12 cellular contexts compared by ENCODE assay signal in the genomic region with DNA sequence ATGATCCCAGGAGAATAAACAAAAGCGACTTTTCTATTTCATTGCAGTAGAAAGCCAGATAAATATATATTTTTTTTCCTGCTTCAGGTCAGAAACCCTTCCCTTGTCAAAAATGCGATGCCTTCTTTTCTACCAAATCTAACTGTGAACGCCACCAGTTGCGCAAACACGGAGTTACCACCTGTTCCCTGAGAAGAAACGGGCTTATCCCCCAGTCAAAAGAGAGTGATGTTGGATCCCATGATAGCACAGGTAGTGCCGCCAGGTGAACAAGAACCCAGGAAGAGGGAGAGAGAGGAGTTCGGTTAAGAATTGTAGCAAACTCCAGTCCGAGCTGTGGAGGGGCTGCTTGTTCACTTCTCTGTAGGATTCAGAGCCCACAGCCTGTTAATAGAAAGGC.
"Had no signal": no experiment of that assay in that cellular context is flagged by ENCODE, and none has a peak within 500 bp of the region (broad histone marks: within the 10 kb centered on the region; RNA-seq: fewer than 3 reads in every experiment).

No MANE protein-coding gene starts in this region.

- H3K27me3 Mint-ChIP-seq: stimulated activated naive CD8-positive, alpha-beta T cell treated with anti-CD3 and anti-CD28 coated beads, Interleukin-15, amount 100 ng/mL, for 72 hours had no signal

- H3K36me3 Mint-ChIP-seq: natural killer cell had no signal

- H3K27ac Mint-ChIP-seq: activated naive CD4-positive, alpha-beta T cell treated with anti-CD3 and anti-CD28 coated beads for 36 hours; stimulated activated naive CD8-positive, alpha-beta T cell treated with anti-CD3 and anti-CD28 coated beads, Interleukin-15, amount 100 ng/mL, for 72 hours had no signal

- H3K4me3 ChIP-seq: gastrocnemius medialis, heart right ventricle, thyroid gland had no signal

- H3K27me3 ChIP-seq: gastrocnemius medialis, heart right ventricle, thyroid gland had no signal

- H3K9me3 ChIP-seq: gastrocnemius medialis, heart right ventricle, thyroid gland had no signal

- ATAC-seq: activated CD4-positive, CD25-positive, alpha-beta regulatory T cell treated with anti-CD3 and anti-CD28 coated beads, Interleukin-2, amount 50 U/mL, for 24 hours; gastrocnemius medialis; heart right ventricle; natural killer cell; sciatic nerve; stimulated activated naive CD8-positive, alpha-beta T cell treated with anti-CD3 and anti-CD28 coated beads, Interleukin-15, amount 100 ng/mL, for 72 hours had no signal

- H3K9me3 Mint-ChIP-seq: activated naive CD4-positive, alpha-beta T cell treated with anti-CD3 and anti-CD28 coated beads for 36 hours; natural killer cell; stimulated activated naive CD8-positive, alpha-beta T cell treated with anti-CD3 and anti-CD28 coated beads, Interleukin-15, amount 100 ng/mL, for 72 hours had no signal

- H3K4me3 Mint-ChIP-seq: activated naive CD4-positive, alpha-beta T cell treated with anti-CD3 and anti-CD28 coated beads for 36 hours; natural killer cell; stimulated activated naive CD8-positive, alpha-beta T cell treated with anti-CD3 and anti-CD28 coated beads, Interleukin-15, amount 100 ng/mL, for 72 hours had no signal

- DNase-seq: activated CD4-positive, alpha-beta T cell treated with anti-CD3 and anti-CD28 coated beads, Interleukin-2, amount 50 U/mL, for 1 hour; activated CD8-positive, alpha-beta memory T cell treated with anti-CD3 and anti-CD28 coated beads for 24 hours; activated naive CD4-positive, alpha-beta T cell treated with anti-CD3 and anti-CD28 coated beads for 36 hours; erythroblast; gastrocnemius medialis; heart right ventricle; natural killer cell; stimulated activated naive CD8-positive, alpha-beta T cell treated with anti-CD3 and anti-CD28 coated beads, Interleukin-15, amount 100 ng/mL, for 72 hours; SW 1271; thyroid gland had no signal
